ENCODE assay signal across 26 cellular contexts in the genomic region with DNA sequence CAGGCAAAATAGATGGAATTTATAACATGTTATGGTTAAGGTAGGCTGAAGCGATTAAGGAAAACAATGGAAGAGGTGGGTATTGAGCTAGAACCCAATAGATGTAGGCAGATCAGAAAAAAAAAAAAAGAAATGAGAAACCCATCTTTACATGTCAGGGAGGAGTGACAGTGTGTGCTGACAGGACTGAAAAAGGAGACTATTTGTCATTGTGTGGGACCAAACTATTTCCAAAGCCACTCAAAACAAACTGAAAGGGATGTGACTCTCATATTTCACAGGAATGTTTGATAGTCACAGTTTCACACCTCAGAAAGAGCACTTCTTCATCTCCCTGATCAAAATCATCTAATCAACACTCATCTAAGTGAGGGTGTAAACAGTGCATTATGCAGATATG.
A peak's percentile ranks its signal among the peaks of the same experiment; 100 is the strongest.
DNase-seq lines count a peak whose midpoint lies in the region; ATAC-seq, FAIRE-seq and TF ChIP-seq lines count a peak whose summit lies in the region.
"Had no signal": no experiment of that assay in that cellular context is flagged by ENCODE, and none has a peak within 500 bp of the region (broad histone marks: within the 10 kb centered on the region; RNA-seq: fewer than 3 reads in every experiment).

No MANE protein-coding gene starts in this region.

- no peak overlapping the region for H3K4me3 ChIP-seq in neural cell (ENCODE audit: low read length)
- H3K4me3 ChIP-seq: BLaER1, GM12878 had no signal

- H3K4me3 Mint-ChIP-seq in activated T-helper 17 cell treated with anti-CD3 and anti-CD28 coated beads, Interleukin-2, amount 50 U/mL, for 72 hours, result no peak overlapping the region
- H3K4me3 Mint-ChIP-seq: CD14-positive monocyte; CD4-positive, alpha-beta memory T cell; CD4-positive, CD25-positive, alpha-beta regulatory T cell; CD8-positive, alpha-beta memory T cell had no signal

- peak; percentile 60 for ATAC-seq in activated T-helper 17 cell treated with anti-CD3 and anti-CD28 coated beads, Interleukin-2, amount 50 U/mL, for 72 hours (replicated peaks)
- ATAC-seq in HG03378 (IDR thresholded peaks at IDR 0.05; ENCODE audit: unreplicated experiment) (no peak), GM18498 (IDR thresholded peaks at IDR 0.05; ENCODE audit: unreplicated experiment) (no peak)
- ATAC-seq: GM12878 had no signal

- peak; percentile 9 for TF ChIP-seq EP300 in neural cell (conservative IDR thresholded peaks at IDR 0.05; ENCODE audit: poor library complexity, severe bottlenecking)

- H3K4me2 ChIP-seq in neural cell (ENCODE audit: low read length), result no peak overlapping the region
- H3K4me2 ChIP-seq: BLaER1 had no signal

- TF ChIP-seq CTCF in neural cell (IDR thresholded peaks at IDR 0.05; ENCODE audit: poor library complexity, severe bottlenecking), result no peak

- H4K20me1 ChIP-seq in neural cell (ENCODE audit: insufficient read depth), result no peaks in the 10 kb centered on the region
- H4K20me1 ChIP-seq: BLaER1 had no signal

- no peaks in the 10 kb centered on the region for H3K36me3 ChIP-seq in neural cell (ENCODE audit: insufficient read depth, low read length)
- H3K36me3 ChIP-seq: BE2C, BLaER1 had no signal

- H3F3A ChIP-seq in neural cell (ENCODE audit: insufficient read depth, low read length, poor library complexity, severe bottlenecking), result peaks cover 3% of the 10 kb centered on the region

- intact Hi-C loops in posterior cingulate gyrus (cut with DNase I), result no loop called here

- H3K27me3 ChIP-seq in neural cell (ENCODE audit: insufficient read depth, low read depth, low read length), result no peaks in the 10 kb centered on the region
- H3K27me3 ChIP-seq: BE2C, BLaER1 had no signal

- H3K9me2 ChIP-seq in neural cell (ENCODE audit: insufficient read depth, low read length), result no peaks in the 10 kb centered on the region

- no peak overlapping the region for H3K27ac ChIP-seq in neural cell (ENCODE audit: low read length)
- H3K27ac ChIP-seq: BLaER1 had no signal

- H3K79me2 ChIP-seq in neural cell (replicated peaks; ENCODE audit: insufficient read depth, low read length), result no peaks in the 10 kb centered on the region

- H3K36me3 Mint-ChIP-seq in activated T-helper 17 cell treated with anti-CD3 and anti-CD28 coated beads, Interleukin-2, amount 50 U/mL, for 72 hours (ENCODE audit: low read depth), result no peaks in the 10 kb centered on the region
- H3K36me3 Mint-ChIP-seq: CD14-positive monocyte; CD4-positive, alpha-beta memory T cell; CD4-positive, CD25-positive, alpha-beta regulatory T cell; CD8-positive, alpha-beta memory T cell had no signal

- no peaks in the 10 kb centered on the region for H3K4me1 Mint-ChIP-seq in activated T-helper 17 cell treated with anti-CD3 and anti-CD28 coated beads, Interleukin-2, amount 50 U/mL, for 72 hours
- H3K4me1 Mint-ChIP-seq: CD14-positive monocyte; CD4-positive, alpha-beta memory T cell; CD8-positive, alpha-beta memory T cell had no signal

- peak; percentile 16 for FAIRE-seq in HTR-8/SVneo (lab: Jason Lieb, UNC)
- FAIRE-seq: A204.1, GM12878, GM12892 had no signal

- H3K9ac ChIP-seq in neural cell (ENCODE audit: low read length), result no peak overlapping the region
- H3K9ac ChIP-seq: BLaER1 had no signal

- DNase-seq in HTR-8/SVneo (ENCODE audit: insufficient read length, low spot score) (no peak), posterior cingulate gyrus (no peak)
- DNase-seq: 8988T; ACHN; BE2C; C1 segment of cervical spinal cord; CD4-positive, alpha-beta memory T cell; CD4-positive, CD25-positive, alpha-beta regulatory T cell; CD8-positive, alpha-beta memory T cell; COR-L47; DMS 273 treated with DMSO at 0.1 percent for 48 hours; DMS153; DMS53; DMS79; DND-41; EL; GDM1 had no signal

- no peak overlapping the region for H2AFZ ChIP-seq in neural cell (ENCODE audit: low read depth, low read length)

- TF ChIP-seq RAD21 in neural cell (conservative IDR thresholded peaks at IDR 0.05), result no peak

- H3K27me3 Mint-ChIP-seq in activated T-helper 17 cell treated with anti-CD3 and anti-CD28 coated beads, Interleukin-2, amount 50 U/mL, for 72 hours, result peaks cover 22% of the 10 kb centered on the region

- no peaks in the 10 kb centered on the region for H3K9me3 ChIP-seq in neural cell (ENCODE audit: low read length)
- H3K9me3 ChIP-seq: BE2C, BLaER1 had no signal

- no peaks in the 10 kb centered on the region for H3K9me3 Mint-ChIP-seq in activated T-helper 17 cell treated with anti-CD3 and anti-CD28 coated beads, Interleukin-2, amount 50 U/mL, for 72 hours
- H3K9me3 Mint-ChIP-seq: CD4-positive, CD25-positive, alpha-beta regulatory T cell had no signal

- no peak overlapping the region for H3K27ac Mint-ChIP-seq in activated T-helper 17 cell treated with anti-CD3 and anti-CD28 coated beads, Interleukin-2, amount 50 U/mL, for 72 hours
- H3K27ac Mint-ChIP-seq: CD14-positive monocyte; CD4-positive, CD25-positive, alpha-beta regulatory T cell; CD8-positive, alpha-beta memory T cell had no signal

TF ChIP-seq in neural cell, 6 proteins besides CTCF, POLR2A, EP300 and RAD21:
- no peak for TF ChIP-seq TAF1 (IDR thresholded peaks at IDR 0.05; ENCODE audit: low read depth)
- no peak for TF ChIP-seq POLR2AphosphoS5 (IDR thresholded peaks at IDR 0.05)
- TF ChIP-seq EZH2 (IDR thresholded peaks at IDR 0.05; ENCODE audit: borderline replicate concordance, insufficient read depth, low read length, poor library complexity, severe bottlenecking), result no peak
- TF ChIP-seq, protein P1, sequence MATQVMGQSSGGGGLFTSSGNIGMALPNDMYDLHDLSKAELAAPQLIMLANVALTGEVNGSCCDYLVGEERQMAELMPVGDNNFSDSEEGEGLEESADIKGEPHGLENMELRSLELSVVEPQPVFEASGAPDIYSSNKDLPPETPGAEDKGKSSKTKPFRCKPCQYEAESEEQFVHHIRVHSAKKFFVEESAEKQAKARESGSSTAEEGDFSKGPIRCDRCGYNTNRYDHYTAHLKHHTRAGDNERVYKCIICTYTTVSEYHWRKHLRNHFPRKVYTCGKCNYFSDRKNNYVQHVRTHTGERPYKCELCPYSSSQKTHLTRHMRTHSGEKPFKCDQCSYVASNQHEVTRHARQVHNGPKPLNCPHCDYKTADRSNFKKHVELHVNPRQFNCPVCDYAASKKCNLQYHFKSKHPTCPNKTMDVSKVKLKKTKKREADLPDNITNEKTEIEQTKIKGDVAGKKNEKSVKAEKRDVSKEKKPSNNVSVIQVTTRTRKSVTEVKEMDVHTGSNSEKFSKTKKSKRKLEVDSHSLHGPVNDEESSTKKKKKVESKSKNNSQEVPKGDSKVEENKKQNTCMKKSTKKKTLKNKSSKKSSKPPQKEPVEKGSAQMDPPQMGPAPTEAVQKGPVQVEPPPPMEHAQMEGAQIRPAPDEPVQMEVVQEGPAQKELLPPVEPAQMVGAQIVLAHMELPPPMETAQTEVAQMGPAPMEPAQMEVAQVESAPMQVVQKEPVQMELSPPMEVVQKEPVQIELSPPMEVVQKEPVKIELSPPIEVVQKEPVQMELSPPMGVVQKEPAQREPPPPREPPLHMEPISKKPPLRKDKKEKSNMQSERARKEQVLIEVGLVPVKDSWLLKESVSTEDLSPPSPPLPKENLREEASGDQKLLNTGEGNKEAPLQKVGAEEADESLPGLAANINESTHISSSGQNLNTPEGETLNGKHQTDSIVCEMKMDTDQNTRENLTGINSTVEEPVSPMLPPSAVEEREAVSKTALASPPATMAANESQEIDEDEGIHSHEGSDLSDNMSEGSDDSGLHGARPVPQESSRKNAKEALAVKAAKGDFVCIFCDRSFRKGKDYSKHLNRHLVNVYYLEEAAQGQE (IDR thresholded peaks at IDR 0.05; ENCODE audit: borderline replicate concordance), result no peak
- TF ChIP-seq SMC3 (conservative IDR thresholded peaks at IDR 0.05; ENCODE audit: poor library complexity), result no peak
- no peak for TF ChIP-seq MXI1 (conservative IDR thresholded peaks at IDR 0.05; ENCODE audit: poor library complexity, severe bottlenecking)
